8 cellular contexts compared by ENCODE assay signal in genomic region chr7:36258510-36259259, GRCh38.
A peak's percentile ranks its signal among the peaks of the same experiment; 100 is the strongest.
DNase-seq lines count a peak whose midpoint lies in the region; ATAC-seq and TF ChIP-seq lines count a peak whose summit lies in the region.
"Not testable (repeated sequence)": the region's sequence is repeated elsewhere in the genome, so short reads cannot be mapped to it uniquely, and the experiment has no call there.

No MANE protein-coding gene starts in this region.

- H3K79me2 ChIP-seq in SK-N-SH (ENCODE audit: insufficient read depth) = not testable (repeated sequence)

- H3K4me3 Mint-ChIP-seq in dendritic cell treated with granulocyte-macrophage colony-stimulating factor and Interleukin-4, amounts not matched to agents 40 ng/mL and 50 ng/mL, for 4 days = not testable (repeated sequence)

- WGBS in SK-N-SH (ENCODE audit: low lambda C conversion rate) = 35% methylated on average over 18 of the region's 18 CpGs

- peak overlapping the region; percentile 79 for H2AFZ ChIP-seq in SK-N-SH (ENCODE audit: low read depth)

- not testable (repeated sequence) for H3K27me3 Mint-ChIP-seq in dendritic cell treated with granulocyte-macrophage colony-stimulating factor and Interleukin-4, amounts not matched to agents 40 ng/mL and 50 ng/mL, for 4 days

- DNase-seq in DMS153 treated with DMSO at 0.1 percent for 48 hours (lab: John Stamatoyannopoulos, UW; ENCODE audit: unreplicated experiment) (peak; percentile 96), LNCaP clone FGC (ENCODE audit: low read depth) (peak; percentile 86), NCI-H345 treated with DMSO at 0.1 percent for 48 hours (lab: John Stamatoyannopoulos, UW; ENCODE audit: unreplicated experiment) (peak; percentile 85), SK-N-SH (peak; percentile 49), left cardiac atrium (peak; percentile 67), midbrain (lab: John Stamatoyannopoulos, UW) (peak; percentile 68), stromal cell of bone marrow (ENCODE audit: low read depth) (peak; percentile 29)

- H3K4me2 ChIP-seq in SK-N-SH = peak overlapping the region; percentile 71

- not testable (repeated sequence) for H4K20me1 ChIP-seq in SK-N-SH (ENCODE audit: insufficient read depth)

- not testable (repeated sequence) for H3K9me3 ChIP-seq in SK-N-SH

- POLR2A ChIA-PET in SK-N-SH (lab: Yijun Ruan, JAX) = interaction anchor here (0.9 to 1.0 kb wide), 2 partner anchors 19 to 43 kb away, joined by 3 to 4 read pairs; no protein-coding TSS in a partner anchor

- CTCF ChIA-PET in SK-N-SH (lab: Yijun Ruan, JAX) = interaction anchor here (1.3 to 2.4 kb wide), 3 partner anchors 33 to 273 kb away, joined by 4 to 7 read pairs (median 6); no protein-coding TSS in a partner anchor

- H3K4me3 ChIP-seq in LNCaP clone FGC (ENCODE audit: low read depth, low read length) = not testable (repeated sequence)
- peak overlapping the region in 1 of 2 experiments; percentile 34; a peak in 3 of 4 replicates for H3K4me3 ChIP-seq in SK-N-SH (ENCODE audit: low read depth in 2 of 2, low read length in 1 of 2)

- peaks cover 18% of the 10 kb centered on the region for H3K36me3 Mint-ChIP-seq in dendritic cell treated with granulocyte-macrophage colony-stimulating factor and Interleukin-4, amounts not matched to agents 40 ng/mL and 50 ng/mL, for 4 days (ENCODE audit: low read depth)

- intact Hi-C loops in dendritic cell treated with granulocyte-macrophage colony-stimulating factor and Interleukin-4, amounts not matched to agents 40 ng/mL and 50 ng/mL, for 4 days (cut with micrococcal nuclease); left cardiac atrium (cut with DNase I): not testable (repeated sequence)

- not testable (repeated sequence) for H3F3A ChIP-seq in SK-N-SH (replicated peaks; ENCODE audit: insufficient read depth)

- peak overlapping the region; percentile 10 for H3K27ac Mint-ChIP-seq in dendritic cell treated with granulocyte-macrophage colony-stimulating factor and Interleukin-4, amounts not matched to agents 40 ng/mL and 50 ng/mL, for 4 days

- H3K9me3 Mint-ChIP-seq in dendritic cell treated with granulocyte-macrophage colony-stimulating factor and Interleukin-4, amounts not matched to agents 40 ng/mL and 50 ng/mL, for 4 days = peaks cover 27% of the 10 kb centered on the region

- ATAC-seq in left cardiac atrium = peak in 1 of 2 donors; percentile 18

- not testable (repeated sequence) for TF ChIP-seq CTCF in LNCaP clone FGC (IDR thresholded peaks at IDR 0.05; ENCODE audit: control insufficient read depth, extremely low read depth, insufficient read depth); SK-N-SH (IDR thresholded peaks at IDR 0.05)

- peaks cover 52% of the 10 kb centered on the region for H3K4me1 Mint-ChIP-seq in dendritic cell treated with granulocyte-macrophage colony-stimulating factor and Interleukin-4, amounts not matched to agents 40 ng/mL and 50 ng/mL, for 4 days (ENCODE audit: low read depth)

- H3K9ac ChIP-seq in SK-N-SH = peak overlapping the region; percentile 17; the same call in 1 of the 2 replicates

- TF ChIP-seq EP300 in SK-N-SH (IDR thresholded peaks at IDR 0.05; ENCODE audit: borderline replicate concordance in 1 of 2, low read depth in 1 of 2, low read length in 1 of 2) = 0 out of 4 replicates have a peak, but pooled peaks of 1 of the 2 experiments have one; percentile 27

- not testable (repeated sequence) for H3K36me3 ChIP-seq in SK-N-SH (replicated peaks in 1 of 2; ENCODE audit: control insufficient read depth in 1 of 2, insufficient read depth in 2 of 2, low read length in 1 of 2)

- not testable (repeated sequence) for H3K27me3 ChIP-seq in SK-N-SH (ENCODE audit: insufficient read depth)

- not testable (repeated sequence) for H3K9me2 ChIP-seq in SK-N-SH

- peaks cover 10 to 12% of the 10 kb centered on the region in 2 experiments; a peak in 3 of 4 replicates for H3K4me1 ChIP-seq in SK-N-SH (ENCODE audit: control insufficient read depth in 1 of 2, insufficient read depth in 2 of 2, low read depth in 1 of 2, low read length in 1 of 2)

- TF ChIP-seq RAD21 in SK-N-SH (IDR thresholded peaks at IDR 0.05; ENCODE audit: low read length) = not testable (repeated sequence)

- peak overlapping the region in 1 of 2 experiments; percentile 56; a peak in 1 of 4 replicates for H3K27ac ChIP-seq in SK-N-SH (ENCODE audit: low read depth in 2 of 2, low read length in 1 of 2)

TF ChIP-seq in SK-N-SH, 30 proteins besides CTCF, POLR2A, EP300 and RAD21:
- TF ChIP-seq CHD2 (IDR thresholded peaks at IDR 0.05; ENCODE audit: low read length, partially characterized antibody) (peak; percentile 84), MXI1 (IDR thresholded peaks at IDR 0.05; ENCODE audit: low read depth, low read length) (peak; percentile 19; the same call in 1 of the 2 replicates), RCOR1 (IDR thresholded peaks at IDR 0.05; ENCODE audit: low read length) (peak; percentile 17; the same call in 1 of the 2 replicates), FOXJ3 (CRISPR knock-in tag; IDR thresholded peaks at IDR 0.05) (peak; percentile 91), TCF12 (IDR thresholded peaks at IDR 0.05) (0 out of 2 replicates have a peak, but pooled peaks have one; percentile 9)
- TF ChIP-seq, protein P1, sequence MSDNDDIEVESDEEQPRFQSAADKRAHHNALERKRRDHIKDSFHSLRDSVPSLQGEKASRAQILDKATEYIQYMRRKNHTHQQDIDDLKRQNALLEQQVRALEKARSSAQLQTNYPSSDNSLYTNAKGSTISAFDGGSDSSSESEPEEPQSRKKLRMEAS (IDR thresholded peaks at IDR 0.05; ENCODE audit: low read depth) = peak; percentile 42; the same call in 1 of the 2 replicates

Comparison
In these comparisons a context has a peak if more than half of its experiments do, and no peak if none do; other contexts are left out.
1. DNase-seq: peak in every context shown above with its lines; median percentile 96 in DMS153 treated with DMSO at 0.1 percent for 48 hours; 86 in LNCaP clone FGC; 85 in NCI-H345 treated with DMSO at 0.1 percent for 48 hours; 68 in midbrain; 67 in left cardiac atrium; 49 in SK-N-SH; 29 in stromal cell of bone marrow.